ENCODE assay signal across 11 cellular contexts in the genomic region with DNA sequence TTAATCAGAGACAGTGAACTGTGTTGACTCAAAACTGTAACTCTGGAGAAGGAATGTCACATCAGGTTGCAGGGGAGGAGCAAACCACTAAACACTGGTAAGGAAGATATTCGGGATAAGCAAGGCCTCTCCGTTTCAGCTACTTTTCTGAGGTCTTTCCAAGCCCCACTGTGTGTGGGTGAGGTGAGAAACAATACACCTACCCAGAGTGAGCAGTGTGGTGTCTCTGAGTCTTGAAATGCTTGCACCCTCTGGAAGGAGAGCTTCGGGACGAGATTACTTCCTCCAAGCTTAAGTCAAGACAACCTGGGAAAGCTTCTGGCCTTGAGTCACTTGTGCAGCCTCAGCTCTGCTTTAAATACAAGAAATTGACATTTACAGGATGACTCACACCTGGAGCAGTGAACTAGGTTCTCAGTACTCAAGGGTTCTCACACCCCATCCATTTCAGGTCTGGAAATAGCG. TPM values are rescaled to one million over a fixed set of nuclear protein-coding genes. Genes with fewer than 3 reads are reported as not detected.
A peak's percentile ranks its signal among the peaks of the same experiment; 100 is the strongest.
DNase-seq lines count a peak whose midpoint lies in the region; ATAC-seq and TF ChIP-seq lines count a peak whose summit lies in the region.
"Had no signal": no experiment of that assay in that cellular context is flagged by ENCODE, and none has a peak within 500 bp of the region (broad histone marks: within the 10 kb centered on the region; RNA-seq: fewer than 3 reads in every experiment).

No MANE protein-coding gene starts in this region.

- BruUV-seq in Calu3 (replicated peaks; lab: Mats Ljungman, UMichigan) = no TSS peak

- WGBS in neuronal stem cell (ENCODE audit: extremely low coverage in 2 of 2, insufficient read length in 2 of 2, insufficient replicate concordance in 1 of 2), 2 donors = no CpG with 5 or more reads among the region's 5 CpGs

- no peak overlapping the region for H3K4me3 ChIP-seq in neuronal stem cell (ENCODE audit: low read length in 2 of 2)
- H3K4me3 ChIP-seq: GM12878 had no signal

- POLR2A ChIA-PET in GM10248 (lab: Yijun Ruan, JAX) = no interaction called here

- H2BK120ac ChIP-seq in neuronal stem cell (ENCODE audit: low read depth, low read length) = no peak overlapping the region

- H2BK15ac ChIP-seq in neuronal stem cell (ENCODE audit: low read length) = no peak overlapping the region

- no peak overlapping the region for H3K4me2 ChIP-seq in neuronal stem cell (ENCODE audit: insufficient read depth, low read length, poor library complexity, severe bottlenecking)

- H3K36me3 ChIP-seq in neuronal stem cell (replicated peaks in 1 of 2; ENCODE audit: control insufficient read depth in 2 of 2, insufficient read depth in 2 of 2, low read length in 2 of 2) = no peaks in the 10 kb centered on the region

- peaks cover 5 to 25% of the 10 kb centered on the region in 2 donors for H3K4me1 ChIP-seq in neuronal stem cell (ENCODE audit: control insufficient read depth in 2 of 2, insufficient read depth in 1 of 2, low read depth in 1 of 2, low read length in 2 of 2)

- peak; percentile 42 for DNase-seq in Calu3
- peak; percentile 48 for DNase-seq in NCI-H460 (ENCODE audit: extremely low read depth, low read depth)
- no peak for DNase-seq in neuronal stem cell (ENCODE audit: low spot score)
- DNase-seq in GM10248 (ENCODE audit: extremely low spot score) = no peak
- DNase-seq in NCI-H1417 treated with DMSO at 0.1 percent for 48 hours (lab: John Stamatoyannopoulos, UW) = no peak
- DNase-seq: MV-4-11 had no signal

- no peak overlapping the region for H3K14ac ChIP-seq in neuronal stem cell (ENCODE audit: low read length)

- ATAC-seq in HG02885 (IDR thresholded peaks at IDR 0.05; ENCODE audit: poor library complexity, unreplicated experiment) (no peak), GM19463 (IDR thresholded peaks at IDR 0.05; ENCODE audit: unreplicated experiment) (no peak)
- ATAC-seq: GM12878 had no signal

- H3K4me1 Mint-ChIP-seq in Calu3 (ENCODE audit: low read depth, unreplicated experiment) = peaks cover 67% of the 10 kb centered on the region
- peaks cover 75% of the 10 kb centered on the region for H3K4me1 Mint-ChIP-seq in dendritic cell treated with granulocyte-macrophage colony-stimulating factor and Interleukin-4, amounts not matched to agents 40 ng/mL and 50 ng/mL, for 4 days (ENCODE audit: low read depth)

- no peak overlapping the region for H3K18ac ChIP-seq in neuronal stem cell (ENCODE audit: low read length)

- no peak overlapping the region for H3K23ac ChIP-seq in neuronal stem cell (ENCODE audit: low read depth, low read length, poor library complexity)

- H2BK12ac ChIP-seq in neuronal stem cell (ENCODE audit: low read length) = no peak overlapping the region

- H3K27me3 ChIP-seq in neuronal stem cell (ENCODE audit: control insufficient read depth in 3 of 3, insufficient read depth in 3 of 3, low read depth in 1 of 3, low read length in 3 of 3) = peaks cover 0 to 10% (median 0%) of the 10 kb centered on the region in 3 experiments

- no peak overlapping the region for H2BK5ac ChIP-seq in neuronal stem cell (ENCODE audit: low read length)

- no peak overlapping the region for H4K8ac ChIP-seq in neuronal stem cell (ENCODE audit: low read depth, low read length)

- H3K27ac ChIP-seq in neuronal stem cell (replicated peaks; ENCODE audit: low read length) = no peak overlapping the region

- H3K9me3 ChIP-seq in neuronal stem cell (replicated peaks in 1 of 2; ENCODE audit: control insufficient read depth in 2 of 2, insufficient read depth in 1 of 2, low read depth in 1 of 2, low read length in 2 of 2) = peaks cover 0 to 2% of the 10 kb centered on the region in 2 donors

- peak overlapping the region; percentile 34 for H3K27ac Mint-ChIP-seq in Calu3 (ENCODE audit: unreplicated experiment)
- H3K27ac Mint-ChIP-seq in dendritic cell treated with granulocyte-macrophage colony-stimulating factor and Interleukin-4, amounts not matched to agents 40 ng/mL and 50 ng/mL, for 4 days = peak overlapping the region; percentile 41

- H3K9me3 Mint-ChIP-seq in Calu3 (ENCODE audit: low read depth, unreplicated experiment) = peaks cover 2% of the 10 kb centered on the region
- no peaks in the 10 kb centered on the region for H3K9me3 Mint-ChIP-seq in dendritic cell treated with granulocyte-macrophage colony-stimulating factor and Interleukin-4, amounts not matched to agents 40 ng/mL and 50 ng/mL, for 4 days

- no peaks in the 10 kb centered on the region for H3K79me1 ChIP-seq in neuronal stem cell (ENCODE audit: low read depth, low read length)

- H2AFZ ChIP-seq in neuronal stem cell (ENCODE audit: low read length) = peak overlapping the region; percentile 12

- H3K9ac ChIP-seq in neuronal stem cell (ENCODE audit: low read depth, low read length, poor library complexity) = no peak overlapping the region

- peak overlapping the region; percentile 2 for H3K4me3 Mint-ChIP-seq in Calu3 (ENCODE audit: low read depth, unreplicated experiment)
- no peak overlapping the region for H3K4me3 Mint-ChIP-seq in dendritic cell treated with granulocyte-macrophage colony-stimulating factor and Interleukin-4, amounts not matched to agents 40 ng/mL and 50 ng/mL, for 4 days

- H4K91ac ChIP-seq in neuronal stem cell (ENCODE audit: low read depth, low read length, poor library complexity) = no peak overlapping the region

- peaks cover 39% of the 10 kb centered on the region for H3K36me3 Mint-ChIP-seq in Calu3 (ENCODE audit: insufficient read depth, unreplicated experiment)
- H3K36me3 Mint-ChIP-seq in dendritic cell treated with granulocyte-macrophage colony-stimulating factor and Interleukin-4, amounts not matched to agents 40 ng/mL and 50 ng/mL, for 4 days (ENCODE audit: low read depth) = peaks cover 23% of the 10 kb centered on the region

- H3K27me3 Mint-ChIP-seq in Calu3 (ENCODE audit: unreplicated experiment) = no peaks in the 10 kb centered on the region
- peaks cover 10% of the 10 kb centered on the region for H3K27me3 Mint-ChIP-seq in dendritic cell treated with granulocyte-macrophage colony-stimulating factor and Interleukin-4, amounts not matched to agents 40 ng/mL and 50 ng/mL, for 4 days

- intact Hi-C loops in Calu3 (cut with micrococcal nuclease; ENCODE audit: unreplicated experiment) = no loop called here
- intact Hi-C loops in dendritic cell treated with granulocyte-macrophage colony-stimulating factor and Interleukin-4, amounts not matched to agents 40 ng/mL and 50 ng/mL, for 4 days (cut with micrococcal nuclease) = loop anchor here (5.0 kb wide), 2 partner anchors 53 to 92 kb away; no protein-coding TSS in a partner anchor

- H2AK5ac ChIP-seq in neuronal stem cell (ENCODE audit: low read depth, low read length) = no peak overlapping the region

- TF ChIP-seq CTCF in Calu3 (IDR thresholded peaks at IDR 0.05; ENCODE audit: unreplicated experiment) (no peak), GM10248 (IDR thresholded peaks at IDR 0.05; ENCODE audit: control extremely low read depth, extremely low read depth, low read depth, missing control alignments) (no peak)

- CTCF ChIA-PET in Calu3 (lab: Charles Lee) = interaction anchor here (0.5 to 1.9 kb wide), 10 partner anchors 18 to 170 kb away, joined by 3 to 6 read pairs (median 4); partner anchors contain the start of gene HEXIM1
- CTCF ChIA-PET in GM10248 (lab: Yijun Ruan, JAX) = interaction anchor here (1.2 to 6.1 kb wide), 7 partner anchors 11 to 184 kb away, joined by 3 to 40 read pairs (median 4); partner anchors contain the start of gene ACBD4

- H3K4ac ChIP-seq in neuronal stem cell (ENCODE audit: low read length) = no peak overlapping the region

RNA-seq across cellular contexts. Expression of gene MAP3K14, which starts 2.5 kb away (rescaled TPM):
- 26.7 and 33.2 TPM in 2 replicates for total RNA-seq in Calu3 (2022)
- total RNA-seq in NCI-H460 (2014; rRNA removed; shearing (Covaris generic)) = 3.6 and 4.3 TPM in 2 replicates
- 22.3 and 29.0 TPM in 2 replicates for polyA plus RNA-seq in NCI-H460 (2014; cell fraction: nucleus; rRNA removed)
- polyA plus RNA-seq in neuronal stem cell (2013, experiment 1 of 2) = 3.2 TPM
- polyA plus RNA-seq in neuronal stem cell (2013, experiment 2 of 2) = 3.2 TPM

RNA-seq across cellular contexts. Expression of gene SPATA32, which starts 57.4 kb away (rescaled TPM):
- 0.85 and 0.88 TPM in 2 replicates for total RNA-seq in Calu3 (2022)
- total RNA-seq in NCI-H460 (2014; rRNA removed; shearing (Covaris generic)) = not detected in 2 replicates
- polyA plus RNA-seq in NCI-H460 (2014; cell fraction: nucleus; rRNA removed) = not detected in 2 replicates
- polyA plus RNA-seq in neuronal stem cell (2013, experiment 1 of 2) = 0.04 TPM
- 0.01 TPM for polyA plus RNA-seq in neuronal stem cell (2013, experiment 2 of 2)
- total RNA-seq: mucosa of gallbladder had no signal

Comparison
In these comparisons a context has a peak if more than half of its experiments do, and no peak if none do; other contexts are left out.
1. DNase-seq: peak in Calu3 (single experiment) and NCI-H460 (single experiment); none in neuronal stem cell (single experiment), GM10248 (single experiment) and NCI-H1417 treated with DMSO at 0.1 percent for 48 hours (single experiment).